29 cellular contexts compared by ENCODE assay signal in the genomic region with DNA sequence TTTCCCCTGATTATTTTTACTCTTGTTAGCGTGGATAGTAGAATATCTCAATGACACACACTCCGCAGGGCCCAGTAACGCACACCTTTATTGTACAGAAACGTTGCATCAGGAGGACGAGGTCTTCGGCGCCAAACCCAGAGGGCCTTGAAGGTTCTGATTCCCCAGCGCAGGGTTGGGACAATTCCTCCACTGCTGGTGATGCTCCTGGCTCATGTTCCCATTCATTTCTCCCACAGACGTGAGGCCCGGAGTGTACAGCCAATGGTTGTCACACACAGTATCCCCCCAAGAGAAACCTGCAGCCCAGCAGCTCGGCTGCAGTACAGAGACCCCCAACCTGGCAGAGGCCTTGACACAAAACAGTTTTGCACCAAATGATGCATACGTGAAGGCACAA. TPM values are rescaled to one million over a fixed set of nuclear protein-coding genes. Genes with fewer than 3 reads are reported as not detected.
"Had no signal": no experiment of that assay in that cellular context is flagged by ENCODE, and none has a peak within 500 bp of the region (broad histone marks: within the 10 kb centered on the region; RNA-seq: fewer than 3 reads in every experiment).

No MANE protein-coding gene starts in this region.

- H2AFZ ChIP-seq: parathyroid adenoma had no signal

- DNase-seq: activated CD4-positive, alpha-beta T cell treated with anti-CD3 and anti-CD28 coated beads for 4 hours; activated CD4-positive, alpha-beta T cell treated with anti-CD3 and anti-CD28 coated beads, Interleukin-2, amount 50 U/mL, for 4 hours; activated CD4-positive, CD25-positive, alpha-beta regulatory T cell; activated CD8-positive, alpha-beta memory T cell treated with anti-CD3 and anti-CD28 coated beads, Interleukin-2, amount 50 U/mL, for 4 hours; activated naive CD8-positive, alpha-beta T cell treated with anti-CD3 and anti-CD28 coated beads, Interleukin-2, amount 50 U/mL, for 24 hours; amygdala; caudate nucleus; effector CD4-positive, alpha-beta T cell; foreskin keratinocyte; kidney glomerular epithelial cell; lower lobe of right lung; mesenchymal stem cell; naive thymus-derived CD8-positive, alpha-beta T cell; occipital lobe; stimulated activated CD4-positive, alpha-beta T cell treated with anti-CD3 and anti-CD28 coated beads, Interleukin-2, amount 100 ng/mL, for 48 hours; T-helper 1 cell had no signal

- H3K36me3 Mint-ChIP-seq: activated naive CD4-positive, alpha-beta T cell treated with anti-CD3 and anti-CD28 coated beads, Interleukin-2, amount 50 U/mL, for 24 hours had no signal

- H3K27me3 ChIP-seq: right atrium auricular region, upper lobe of left lung had no signal

- H3K9me3 Mint-ChIP-seq: activated naive CD4-positive, alpha-beta T cell treated with anti-CD3 and anti-CD28 coated beads, Interleukin-2, amount 50 U/mL, for 24 hours; activated naive CD8-positive, alpha-beta T cell treated with anti-CD3 and anti-CD28 coated beads, Interleukin-2, amount 50 U/mL, for 24 hours; activated T-cell treated with anti-CD3 and anti-CD28 coated beads, Interleukin-2, amount 50 U/mL, for 24 hours; dendritic cell treated with granulocyte-macrophage colony-stimulating factor and Interleukin-4, amounts not matched to agents 40 ng/mL and 50 ng/mL, for 4 days; naive thymus-derived CD8-positive, alpha-beta T cell; neural crest cell; stimulated activated naive CD8-positive, alpha-beta T cell treated with anti-CD3 and anti-CD28 coated beads, Interleukin-15, Interleukin-2, amounts not matched to agents 100 ng/mL and 50 ng/mL, for 24 hours had no signal

- H3K27ac ChIP-seq: esophagus muscularis mucosa, foreskin keratinocyte, left lung, lower lobe of right lung, parathyroid adenoma, right atrium auricular region, upper lobe of left lung had no signal

- H3K36me3 ChIP-seq: esophagus muscularis mucosa, heart left ventricle, left lung, lower lobe of right lung, right atrium auricular region, thoracic aorta, upper lobe of left lung had no signal

- H3K4me3 Mint-ChIP-seq: activated naive CD4-positive, alpha-beta T cell treated with anti-CD3 and anti-CD28 coated beads, Interleukin-2, amount 50 U/mL, for 24 hours; activated naive CD8-positive, alpha-beta T cell treated with anti-CD3 and anti-CD28 coated beads, Interleukin-2, amount 50 U/mL, for 24 hours; activated T-cell treated with anti-CD3 and anti-CD28 coated beads, Interleukin-2, amount 50 U/mL, for 24 hours; dendritic cell treated with granulocyte-macrophage colony-stimulating factor and Interleukin-4, amounts not matched to agents 40 ng/mL and 50 ng/mL, for 4 days; naive thymus-derived CD8-positive, alpha-beta T cell; neural crest cell; stimulated activated naive CD8-positive, alpha-beta T cell treated with anti-CD3 and anti-CD28 coated beads, Interleukin-15, Interleukin-2, amounts not matched to agents 100 ng/mL and 50 ng/mL, for 24 hours had no signal

- ATAC-seq: activated naive CD8-positive, alpha-beta T cell treated with anti-CD3 and anti-CD28 coated beads, Interleukin-2, amount 50 U/mL, for 24 hours; foreskin keratinocyte; left lung; lower lobe of right lung; naive thymus-derived CD8-positive, alpha-beta T cell had no signal

- H3K4me1 ChIP-seq: foreskin keratinocyte, left lung had no signal

- H3K79me2 ChIP-seq: parathyroid adenoma had no signal

- H3K27ac Mint-ChIP-seq: activated naive CD4-positive, alpha-beta T cell treated with anti-CD3 and anti-CD28 coated beads, Interleukin-2, amount 50 U/mL, for 24 hours; activated naive CD8-positive, alpha-beta T cell treated with anti-CD3 and anti-CD28 coated beads, Interleukin-2, amount 50 U/mL, for 24 hours; activated T-cell treated with anti-CD3 and anti-CD28 coated beads, Interleukin-2, amount 50 U/mL, for 24 hours; dendritic cell treated with granulocyte-macrophage colony-stimulating factor and Interleukin-4, amounts not matched to agents 40 ng/mL and 50 ng/mL, for 4 days; naive thymus-derived CD8-positive, alpha-beta T cell; stimulated activated naive CD8-positive, alpha-beta T cell treated with anti-CD3 and anti-CD28 coated beads, Interleukin-15, Interleukin-2, amounts not matched to agents 100 ng/mL and 50 ng/mL, for 24 hours had no signal

- H3K4me1 Mint-ChIP-seq: activated naive CD4-positive, alpha-beta T cell treated with anti-CD3 and anti-CD28 coated beads, Interleukin-2, amount 50 U/mL, for 24 hours had no signal

- H3K4me3 ChIP-seq: esophagus muscularis mucosa, heart left ventricle, left lung, lower lobe of right lung, right atrium auricular region, thoracic aorta, upper lobe of left lung had no signal

- H3K9ac ChIP-seq: parathyroid adenoma had no signal

- H3K9me3 ChIP-seq: esophagus muscularis mucosa, heart left ventricle, left lung, lower lobe of right lung, right atrium auricular region, thoracic aorta, upper lobe of left lung had no signal

RNA-seq across cellular contexts. Expression of gene ANO1, which starts 6.1 kb away (rescaled TPM):
- total RNA-seq: activated CD8-positive, alpha-beta memory T cell treated with anti-CD3 and anti-CD28 coated beads for 36 hours; naive thymus-derived CD8-positive, alpha-beta T cell; neural crest cell had no signal
